ENCODE assay signal across 15 cellular contexts in genomic region chr15:87669846-87670245, GRCh38.
"Had no signal": no experiment of that assay in that cellular context is flagged by ENCODE, and none has a peak within 500 bp of the region (broad histone marks: within the 10 kb centered on the region; RNA-seq: fewer than 3 reads in every experiment).

No MANE protein-coding gene starts in this region.

- H3K27me3 ChIP-seq: body of pancreas, spleen, upper lobe of left lung had no signal

- H3K4me3 ChIP-seq: body of pancreas, spleen, upper lobe of left lung had no signal

- FAIRE-seq: endothelial cell of umbilical vein had no signal

- ATAC-seq: activated naive CD4-positive, alpha-beta T cell treated with anti-CD3 and anti-CD28 coated beads, Interleukin-2, amount 50 U/mL, for 72 hours; body of pancreas; sciatic nerve had no signal

- H3K4me1 ChIP-seq: body of pancreas, upper lobe of left lung had no signal

- H3K36me3 ChIP-seq: spleen, upper lobe of left lung had no signal

- H3K9me3 ChIP-seq: body of pancreas had no signal

- DNase-seq: activated CD4-positive, alpha-beta memory T cell treated with anti-CD3 and anti-CD28 coated beads, Interleukin-2, amount 10 ng/mL, durations not matched to agents 7 days and 5 days; activated effector memory CD4-positive, alpha-beta T cell treated with anti-CD3 and anti-CD28 coated beads, Interleukin-2, amount 50 U/mL, for 16 hours; activated T-cell treated with anti-CD3 and anti-CD28 coated beads, Interleukin-2, amount 50 U/mL, for 48 hours; body of pancreas; central memory CD4-positive, alpha-beta T cell; effector CD8-positive, alpha-beta T cell; head of caudate nucleus; nephron progenitor cell; spleen; T-helper 9 cell; upper lobe of left lung had no signal

- H3K27ac ChIP-seq: body of pancreas, spleen, upper lobe of left lung, VCaP had no signal
